Comparison of ENCODE assay signal across 23 cellular contexts in genomic region chr19:41319500-41320184, GRCh38. TPM values are rescaled to one million over a fixed set of nuclear protein-coding genes. Genes with fewer than 3 reads are reported as not detected.
DNase-seq lines count a peak whose midpoint lies in the region; ATAC-seq, FAIRE-seq and TF ChIP-seq lines count a peak whose summit lies in the region.
"Had no signal": no experiment of that assay in that cellular context is flagged by ENCODE, and none has a peak within 500 bp of the region (broad histone marks: within the 10 kb centered on the region; RNA-seq: fewer than 3 reads in every experiment).

No MANE protein-coding gene starts in this region.

- H3K79me2 ChIP-seq in K562 (ENCODE audit: control insufficient read depth, insufficient read depth, low read length), result peaks cover 24% of the 10 kb centered on the region; the same call in 2 of the 3 replicates

- TF ChIP-seq EP300 in K562 (IDR thresholded peaks at IDR 0.05; ENCODE audit: low read length), result no peak

- H3K27ac Mint-ChIP-seq in CD8-positive, alpha-beta T cell, result no peak overlapping the region
- H3K27ac Mint-ChIP-seq: activated CD4-positive, alpha-beta T cell treated with anti-CD3 and anti-CD28 coated beads for 36 hours; GM23338 had no signal

- H3K9me3 ChIP-seq in CD8-positive, alpha-beta T cell (ENCODE audit: low read length), result no peaks in the 10 kb centered on the region
- H3K9me3 ChIP-seq in K562 (replicated peaks; ENCODE audit: control insufficient read depth, insufficient read depth, low read depth, low read length), result no peaks in the 10 kb centered on the region; the same call in 1 of the 2 replicates
- no peaks in the 10 kb centered on the region for H3K9me3 ChIP-seq in mesenchymal stem cell (ENCODE audit: control insufficient read depth, low read length)
- H3K9me3 ChIP-seq: SJCRH30, thyroid gland had no signal

- H3K4me1 Mint-ChIP-seq in CD8-positive, alpha-beta T cell (ENCODE audit: low read depth), result peaks cover 32% of the 10 kb centered on the region

- 89% methylated on average over 18 of the region's 20 CpGs for WGBS in K562 (ENCODE audit: insufficient coverage, low coverage, missing lambda C conversion rate)
- 88% methylated on average over 18 of the region's 20 CpGs for WGBS in mesenchymal stem cell

- BruUV-seq in K562 (replicated peaks; lab: Mats Ljungman, UMichigan), result no TSS peak

- H3K79me1 ChIP-seq in mesenchymal stem cell (replicated peaks; ENCODE audit: low read length, poor library complexity, severe bottlenecking), result peaks cover 11% of the 10 kb centered on the region

- CTCF ChIA-PET in CD8-positive, alpha-beta T cell (lab: Charles Lee), result interaction anchor here (1.2 kb wide), 1 partner anchor 11 kb away, joined by 6 read pairs; no protein-coding TSS in a partner anchor
- CTCF ChIA-PET in K562 (lab: Yijun Ruan, JAX; ENCODE audit: low intra/inter-chr PET ratio), result interaction anchor here (0.6 kb wide), 1 partner anchor 546 kb away, joined by 3 read pairs; no protein-coding TSS in a partner anchor

- peak overlapping the region; percentile 5 for H4K91ac ChIP-seq in mesenchymal stem cell (ENCODE audit: low read length)

- H2AK5ac ChIP-seq in mesenchymal stem cell (ENCODE audit: low read length, severe bottlenecking), result no peak overlapping the region

- in situ Hi-C loops in GM18951 (cut with MboI; ENCODE audit: low sequenced_read_pairs, unreplicated experiment), result no loop called here
- in situ Hi-C loops in K562 (cut with MboI), result loop anchor here (25.0 kb wide), 1 partner anchor 243 kb away; no protein-coding TSS in a partner anchor

- no peak overlapping the region for H3K4me3 Mint-ChIP-seq in CD8-positive, alpha-beta T cell
- H3K4me3 Mint-ChIP-seq: activated CD4-positive, alpha-beta T cell treated with anti-CD3 and anti-CD28 coated beads for 36 hours; GM23338 had no signal

- no peak overlapping the region for H2BK5ac ChIP-seq in mesenchymal stem cell (ENCODE audit: low read depth, low read length, poor library complexity, severe bottlenecking)

- DNase-seq in CD8-positive, alpha-beta T cell, result no peak
- DNase-seq in K562 (ENCODE audit: extremely low read depth in 1 of 4, low spot score in 3 of 4) (no peak), mesenchymal stem cell (no peak), MV-4-11 (lab: John Stamatoyannopoulos, UW) (no peak), HuH-7 (ENCODE audit: low spot score) (no peak)
- DNase-seq in activated CD8-positive, alpha-beta memory T cell treated with anti-CD3 and anti-CD28 coated beads, Interleukin-2, amount 50 U/mL, for 4 hours, result no peak
- DNase-seq: activated CD4-positive, alpha-beta T cell treated with anti-CD3 and anti-CD28 coated beads for 36 hours; aorta; caudate nucleus; DMS79 treated with DMSO at 0.1 percent for 48 hours; dorsolateral prefrontal cortex; hippocampal formation; NCI-H1436; NCI-H510A; SJCRH30; small intestine; stimulated activated naive CD4-positive, alpha-beta T cell treated with Interleukin-2 at 50 U/mL for 16 hours; thyroid gland had no signal

- peaks cover 74% of the 10 kb centered on the region for H3K36me3 Mint-ChIP-seq in CD8-positive, alpha-beta T cell

- H3K27ac ChIP-seq in CD8-positive, alpha-beta T cell (ENCODE audit: low read depth, low read length), result no peak overlapping the region
- H3K27ac ChIP-seq in K562 (ENCODE audit: extremely low read depth, low read depth, low read length) (no peak overlapping the region), mesenchymal stem cell (ENCODE audit: low read length, poor library complexity, severe bottlenecking) (no peak overlapping the region)
- H3K27ac ChIP-seq: epithelial cell of prostate, SJCRH30, thyroid gland had no signal

- H3K9me1 ChIP-seq in K562 (ENCODE audit: control insufficient read depth, insufficient read depth, low read length), result peaks cover 5% of the 10 kb centered on the region

- no peak overlapping the region for H2BK120ac ChIP-seq in mesenchymal stem cell (ENCODE audit: low read depth, low read length)

- no peak overlapping the region for H3K4ac ChIP-seq in mesenchymal stem cell (ENCODE audit: low read depth in 1 of 2, low read length in 2 of 2)

- intact Hi-C loops in CD8-positive, alpha-beta T cell (cut with DNase I, micrococcal nuclease), result loop anchor here in 1 of 2 experiments (10.0 kb wide), 1 partner anchor 115 kb away; the partner anchor contains the start of gene DMAC2
- intact Hi-C loops in K562 (cut with micrococcal nuclease), result loop anchor here (5.0 to 10.0 kb wide), 2 partner anchors 118 to 245 kb away; partner anchors contain the start of gene DMAC2

- POLR2A ChIA-PET in CD8-positive, alpha-beta T cell (lab: Charles Lee), result interaction anchor here (0.6 to 1.9 kb wide), 3 partner anchors 8 to 56 kb away, joined by 3 to 4 read pairs (median 3); partner anchors contain the start of gene HNRNPUL1
- POLR2A ChIA-PET in K562 (lab: Yijun Ruan, JAX), result interaction anchor here (0.7 to 1.0 kb wide), 2 partner anchors 9 to 15 kb away, joined by 3 read pairs; partner anchors contain the start of gene CCDC97

- FAIRE-seq in K562 (lab: Jason Lieb, UNC), result no peak
- FAIRE-seq: islet of Langerhans, small intestine had no signal

- TF ChIP-seq CTCF in CD8-positive, alpha-beta T cell (IDR thresholded peaks at IDR 0.05), result no peak
- TF ChIP-seq CTCF in K562 (IDR thresholded peaks at IDR 0.05 in 2 of 3, conservative IDR thresholded peaks at IDR 0.05 in 1 of 3; ENCODE audit: insufficient read depth in 2 of 3, low read depth in 1 of 3, low read length in 3 of 3), result no peak

- H4K20me1 ChIP-seq in K562 (replicated peaks; ENCODE audit: control insufficient read depth, insufficient read depth, low read length), result peaks cover 6% of the 10 kb centered on the region; the same call in 1 of the 2 replicates

- TF ChIP-seq POLR2A in GM18951 (IDR thresholded peaks at IDR 0.05; ENCODE audit: extremely low read depth, insufficient read depth, insufficient read length), result peak; percentile 14
- 0 out of 2 replicates have a peak, but pooled peaks have one; percentile 19 for TF ChIP-seq POLR2A in K562 (conservative IDR thresholded peaks at IDR 0.05)

- no peak overlapping the region for H2AFZ ChIP-seq in K562 (ENCODE audit: low read depth, low read length)
- H2AFZ ChIP-seq in mesenchymal stem cell (ENCODE audit: low read depth, low read length), result no peak overlapping the region
- H2AFZ ChIP-seq: GM23338 had no signal

- ATAC-seq in CD8-positive, alpha-beta T cell, result peak; percentile 9
- ATAC-seq in K562, result no peak
- ATAC-seq: activated CD4-positive, alpha-beta T cell treated with anti-CD3 and anti-CD28 coated beads for 36 hours; GM23338 had no signal

- H3K14ac ChIP-seq in mesenchymal stem cell (ENCODE audit: low read length in 2 of 2), result no peak overlapping the region

- no peaks in the 10 kb centered on the region for H3K27me3 ChIP-seq in CD8-positive, alpha-beta T cell (ENCODE audit: insufficient read depth, low read length)
- H3K27me3 ChIP-seq in K562 (ENCODE audit: control insufficient read depth in 2 of 2, insufficient read depth in 2 of 2, low read length in 2 of 2), result no peaks in the 10 kb centered on the region
- H3K27me3 ChIP-seq in mesenchymal stem cell (ENCODE audit: control insufficient read depth in 1 of 2, insufficient read depth in 1 of 2, low read length in 2 of 2), result no peaks in the 10 kb centered on the region
- H3K27me3 ChIP-seq: dorsolateral prefrontal cortex, SJCRH30, thyroid gland had no signal

- H2BK15ac ChIP-seq in mesenchymal stem cell (ENCODE audit: low read depth, poor library complexity, severe bottlenecking), result no peak overlapping the region

- H3K4me1 ChIP-seq in CD8-positive, alpha-beta T cell (ENCODE audit: insufficient read depth, low read length), result peaks cover 20% of the 10 kb centered on the region
- H3K4me1 ChIP-seq in K562 (replicated peaks in 1 of 2; ENCODE audit: control insufficient read depth in 2 of 2, insufficient read depth in 2 of 2, low read length in 2 of 2), result peaks cover 33 to 43% of the 10 kb centered on the region in 2 experiments
- H3K4me1 ChIP-seq in mesenchymal stem cell (ENCODE audit: control insufficient read depth, insufficient read depth, low read depth, low read length), result peaks cover 46% of the 10 kb centered on the region

- no peak overlapping the region for H3K18ac ChIP-seq in mesenchymal stem cell (ENCODE audit: low read depth in 1 of 2, low read length in 2 of 2)

- H3K9me3 Mint-ChIP-seq in CD8-positive, alpha-beta T cell, result no peaks in the 10 kb centered on the region

- no peak overlapping the region for H3K4me3 ChIP-seq in CD8-positive, alpha-beta T cell (ENCODE audit: low read depth, low read length)
- H3K4me3 ChIP-seq in K562 (no peak overlapping the region), mesenchymal stem cell (ENCODE audit: insufficient read depth in 1 of 2, low read depth in 1 of 2, low read length in 2 of 2) (no peak overlapping the region)
- H3K4me3 ChIP-seq: dorsolateral prefrontal cortex, GM23338, lung, SJCRH30, thyroid gland had no signal

- no peak overlapping the region for H3K23ac ChIP-seq in mesenchymal stem cell (ENCODE audit: low read length in 2 of 2)

- peaks cover 43% of the 10 kb centered on the region for H3K36me3 ChIP-seq in CD8-positive, alpha-beta T cell (ENCODE audit: insufficient read depth, low read length)
- H3K36me3 ChIP-seq in K562 (ENCODE audit: control insufficient read depth, insufficient read depth, low read length) (peaks cover 81% of the 10 kb centered on the region), mesenchymal stem cell (ENCODE audit: control insufficient read depth in 1 of 2, insufficient read depth in 2 of 2, low read depth in 1 of 2, low read length in 2 of 2) (peaks cover 59 to 61% of the 10 kb centered on the region in 2 experiments)

- H3K9ac ChIP-seq in K562 (ENCODE audit: insufficient read depth in 1 of 2, low read depth in 2 of 2, low read length in 2 of 2) (peak overlapping the region in 1 of 2 experiments; percentile 59; a peak in 2 of 4 replicates), mesenchymal stem cell (ENCODE audit: low read length) (no peak overlapping the region)

- no peak overlapping the region for H2BK12ac ChIP-seq in mesenchymal stem cell (ENCODE audit: low read length in 2 of 2)

- H3K4me2 ChIP-seq in K562 (ENCODE audit: insufficient read depth, low read length), result no peak overlapping the region
- no peak overlapping the region for H3K4me2 ChIP-seq in mesenchymal stem cell (ENCODE audit: low read length, poor library complexity, severe bottlenecking)

- no peak overlapping the region for H4K8ac ChIP-seq in mesenchymal stem cell (ENCODE audit: low read length)

- no peak for TF ChIP-seq RAD21 in K562 (CRISPR knock-in tag; conservative IDR thresholded peaks at IDR 0.05 in 1 of 2, IDR thresholded peaks at IDR 0.05 in 1 of 2)

- H3K27me3 Mint-ChIP-seq in CD8-positive, alpha-beta T cell (ENCODE audit: low read depth), result no peaks in the 10 kb centered on the region
- H3K27me3 Mint-ChIP-seq: activated CD4-positive, alpha-beta T cell treated with anti-CD3 and anti-CD28 coated beads for 36 hours had no signal

RNA-seq across cellular contexts. Expression of gene CCDC97, which starts 9.7 kb away (rescaled TPM):
- 10 to 100 TPM; 32.0 to 33.5 TPM for total RNA-seq in CD8-positive, alpha-beta T cell
- total RNA-seq in K562 (2011; cell fraction: chromatin; rRNA removed; ENCODE audit: low replicate concordance), result 9.7 and 23.9 TPM in 2 replicates
- 14.2 and 16.3 TPM in 2 replicates for total RNA-seq in K562 (2011; cell fraction: nucleolus; rRNA removed)
- 17.3 and 25.1 TPM in 2 replicates for total RNA-seq in K562 (2011; cell fraction: nucleoplasm; rRNA removed)
- total RNA-seq in K562 (2014; rRNA removed) (8.0 and 10.8 TPM in 2 replicates), K562 (2014; rRNA removed; fragmentation: Illumina TruSeq; extraction: Trizol) (2.2 and 3.3 TPM in 2 replicates), K562 (2015; rRNA removed; fragmentation: Illumina TruSeq; extraction: Trizol) (5.5 and 7.0 TPM in 2 replicates), K562 (2021) (16.5 and 18.0 TPM in 2 replicates)
- polyA plus RNA-seq in K562 (2011; rRNA removed) (3.6 and 5.0 TPM in 2 replicates), K562 (2014; fragmentation: Illumina TruSeq; extraction: Trizol) (9.8 and 13.2 TPM in 2 replicates), K562 (2014; fragmentation: Nextera tagmentation; extraction: Ambion mirVana) (under 1 TPM; 0.60 to 0.79 TPM), K562 (2014; rRNA removed) (8.8 and 11.3 TPM in 2 replicates)
- polyA plus RNA-seq in K562 (2011; cell fraction: cytosol; rRNA removed), result 6.2 and 8.2 TPM in 2 replicates
- 4.3 and 6.3 TPM in 2 replicates for polyA plus RNA-seq in K562 (2011; cell fraction: nucleus; rRNA removed)
- polyA plus RNA-seq in K562 (2012), result 10.0 and 27.9 TPM in 2 replicates
- 3.7 and 4.4 TPM in 2 replicates for polyA minus RNA-seq in K562 (2011; rRNA and poly(A)+ RNA removed)
- 3.2 and 4.2 TPM in 2 replicates for polyA minus RNA-seq in K562 (2011; cell fraction: cytosol; rRNA and poly(A)+ RNA removed)
- 6.8 and 8.3 TPM in 2 replicates for polyA minus RNA-seq in K562 (2011; cell fraction: nucleus; rRNA and poly(A)+ RNA removed)
- polyA plus RNA-seq in mesenchymal stem cell (2013, experiment 1 of 2), result 15.9 TPM
- polyA plus RNA-seq in mesenchymal stem cell (2013, experiment 2 of 2), result 16.0 TPM

RNA-seq across cellular contexts. Expression of gene TGFB1, which starts 34.1 kb away (rescaled TPM):
- 100 to 1,000 TPM; 652 to 710 TPM for total RNA-seq in CD8-positive, alpha-beta T cell
- total RNA-seq in K562 (2011; cell fraction: chromatin; rRNA removed; ENCODE audit: low replicate concordance), result 64.3 and 157 TPM in 2 replicates
- 136 and 144 TPM in 2 replicates for total RNA-seq in K562 (2011; cell fraction: nucleolus; rRNA removed)
- total RNA-seq in K562 (2011; cell fraction: nucleoplasm; rRNA removed), result 124 and 158 TPM in 2 replicates
- total RNA-seq in K562 (2014; rRNA removed), result 18.6 and 25.8 TPM in 2 replicates
- total RNA-seq in K562 (2014; rRNA removed; fragmentation: Illumina TruSeq; extraction: Trizol), result 10.4 and 12.3 TPM in 2 replicates
- total RNA-seq in K562 (2015; rRNA removed; fragmentation: Illumina TruSeq; extraction: Trizol), result 14.7 and 17.2 TPM in 2 replicates
- total RNA-seq in K562 (2021), result 131 and 159 TPM in 2 replicates
- polyA plus RNA-seq in K562 (2011; rRNA removed), result 11.8 and 13.4 TPM in 2 replicates
- 15.8 and 29.1 TPM in 2 replicates for polyA plus RNA-seq in K562 (2011; cell fraction: cytosol; rRNA removed)
- 32.7 and 67.7 TPM in 2 replicates for polyA plus RNA-seq in K562 (2011; cell fraction: nucleus; rRNA removed)
- polyA plus RNA-seq in K562 (2012), result 114 and 117 TPM in 2 replicates
- polyA plus RNA-seq in K562 (2014; fragmentation: Illumina TruSeq; extraction: Trizol), result 45.7 and 64.4 TPM in 2 replicates
- polyA plus RNA-seq in K562 (2014; fragmentation: Nextera tagmentation; extraction: Ambion mirVana), result under 1 TPM; 0.24 to 0.77 TPM
- polyA plus RNA-seq in K562 (2014; rRNA removed), result 35.2 and 37.8 TPM in 2 replicates
- 8.5 and 9.4 TPM in 2 replicates for polyA minus RNA-seq in K562 (2011; rRNA and poly(A)+ RNA removed)
- 77.3 and 101 TPM in 2 replicates for polyA minus RNA-seq in K562 (2011; cell fraction: cytosol; rRNA and poly(A)+ RNA removed)
- 19.0 and 20.9 TPM in 2 replicates for polyA minus RNA-seq in K562 (2011; cell fraction: nucleus; rRNA and poly(A)+ RNA removed)
- polyA plus RNA-seq in mesenchymal stem cell (2013, experiment 1 of 2), result 208 TPM
- polyA plus RNA-seq in mesenchymal stem cell (2013, experiment 2 of 2), result 203 TPM

RNA-seq across cellular contexts. Expression of gene B9D2, which starts 44.3 kb away (rescaled TPM):
- 10 to 100 TPM; 19.6 to 25.9 TPM for total RNA-seq in CD8-positive, alpha-beta T cell
- 2.5 and 4.1 TPM in 2 replicates for total RNA-seq in K562 (2011; cell fraction: chromatin; rRNA removed; ENCODE audit: low replicate concordance)
- 2.6 and 4.3 TPM in 2 replicates for total RNA-seq in K562 (2011; cell fraction: nucleolus; rRNA removed)
- total RNA-seq in K562 (2011; cell fraction: nucleoplasm; rRNA removed), result 2.5 and 2.7 TPM in 2 replicates
- total RNA-seq in K562 (2014; rRNA removed) (3.5 and 6.7 TPM in 2 replicates), K562 (2014; rRNA removed; fragmentation: Illumina TruSeq; extraction: Trizol) (0.54 and 1.6 TPM in 2 replicates), K562 (2015; rRNA removed; fragmentation: Illumina TruSeq; extraction: Trizol) (5.2 and 5.5 TPM in 2 replicates), K562 (2021) (6.0 and 6.9 TPM in 2 replicates)
- polyA plus RNA-seq in K562 (2011; rRNA removed) (2.8 and 5.8 TPM in 2 replicates), K562 (2014; fragmentation: Illumina TruSeq; extraction: Trizol) (2.2 and 3.4 TPM in 2 replicates), K562 (2014; fragmentation: Nextera tagmentation; extraction: Ambion mirVana) (1 to 10 TPM in 1 of 2 experiments, under 1 TPM in 1; 0.83 to 1.4 TPM), K562 (2014; rRNA removed) (3.4 and 3.5 TPM in 2 replicates)
- polyA plus RNA-seq in K562 (2011; cell fraction: cytosol; rRNA removed), result 5.3 and 10.7 TPM in 2 replicates
- 5.0 and 5.1 TPM in 2 replicates for polyA plus RNA-seq in K562 (2011; cell fraction: nucleus; rRNA removed)
- polyA plus RNA-seq in K562 (2012), result 9.2 and 11.3 TPM in 2 replicates
- polyA minus RNA-seq in K562 (2011; rRNA and poly(A)+ RNA removed), result 0.69 and 0.84 TPM in 2 replicates
- polyA minus RNA-seq in K562 (2011; cell fraction: cytosol; rRNA and poly(A)+ RNA removed), result 2.3 and 2.5 TPM in 2 replicates
- polyA minus RNA-seq in K562 (2011; cell fraction: nucleus; rRNA and poly(A)+ RNA removed), result 1.9 and 2.3 TPM in 2 replicates
- polyA plus RNA-seq in mesenchymal stem cell (2013, experiment 1 of 2), result 4.2 TPM
- polyA plus RNA-seq in mesenchymal stem cell (2013, experiment 2 of 2), result 4.5 TPM

RNA-seq across cellular contexts. Expression of gene HNRNPUL1, which starts 55.5 kb away (rescaled TPM):
- total RNA-seq in CD8-positive, alpha-beta T cell, result 100 to 1,000 TPM; 416 to 448 TPM
- 232 and 237 TPM in 2 replicates for total RNA-seq in K562 (2011; cell fraction: chromatin; rRNA removed; ENCODE audit: low replicate concordance)
- 95.1 and 105 TPM in 2 replicates for total RNA-seq in K562 (2011; cell fraction: nucleolus; rRNA removed)
- total RNA-seq in K562 (2011; cell fraction: nucleoplasm; rRNA removed), result 117 and 149 TPM in 2 replicates
- total RNA-seq in K562 (2014; rRNA removed) (85.0 and 99.3 TPM in 2 replicates), K562 (2014; rRNA removed; fragmentation: Illumina TruSeq; extraction: Trizol) (69.9 and 78.2 TPM in 2 replicates), K562 (2015; rRNA removed; fragmentation: Illumina TruSeq; extraction: Trizol) (85.9 and 88.7 TPM in 2 replicates), K562 (2021) (196 and 211 TPM in 2 replicates)
- polyA plus RNA-seq in K562 (2011; rRNA removed) (39.2 and 59.3 TPM in 2 replicates), K562 (2014; fragmentation: Illumina TruSeq; extraction: Trizol) (138 and 160 TPM in 2 replicates), K562 (2014; fragmentation: Nextera tagmentation; extraction: Ambion mirVana) (1 to 10 TPM; 7.3 to 9.4 TPM), K562 (2014; rRNA removed) (93.8 and 107 TPM in 2 replicates)
- 36.1 and 60.0 TPM in 2 replicates for polyA plus RNA-seq in K562 (2011; cell fraction: cytosol; rRNA removed)
- polyA plus RNA-seq in K562 (2011; cell fraction: nucleus; rRNA removed), result 43.7 and 55.9 TPM in 2 replicates
- 121 and 132 TPM in 2 replicates for polyA plus RNA-seq in K562 (2012)
- 53.3 and 64.4 TPM in 2 replicates for polyA minus RNA-seq in K562 (2011; rRNA and poly(A)+ RNA removed)
- 50.4 and 56.1 TPM in 2 replicates for polyA minus RNA-seq in K562 (2011; cell fraction: cytosol; rRNA and poly(A)+ RNA removed)
- polyA minus RNA-seq in K562 (2011; cell fraction: nucleus; rRNA and poly(A)+ RNA removed), result 40.3 and 68.6 TPM in 2 replicates
- 178 TPM for polyA plus RNA-seq in mesenchymal stem cell (2013, experiment 1 of 2)
- polyA plus RNA-seq in mesenchymal stem cell (2013, experiment 2 of 2), result 179 TPM

RNA-seq across cellular contexts. Expression of gene TMEM91, which starts 56.7 kb away (rescaled TPM):
- 1 to 10 TPM; 7.8 to 9.7 TPM for total RNA-seq in CD8-positive, alpha-beta T cell
- 24.4 and 50.0 TPM in 2 replicates for total RNA-seq in K562 (2011; cell fraction: chromatin; rRNA removed; ENCODE audit: low replicate concordance)
- 29.5 and 29.9 TPM in 2 replicates for total RNA-seq in K562 (2011; cell fraction: nucleolus; rRNA removed)
- total RNA-seq in K562 (2011; cell fraction: nucleoplasm; rRNA removed), result 34.4 and 41.6 TPM in 2 replicates
- total RNA-seq in K562 (2014; rRNA removed) (2.8 and 4.3 TPM in 2 replicates), K562 (2014; rRNA removed; fragmentation: Illumina TruSeq; extraction: Trizol) (1.5 and 1.6 TPM in 2 replicates), K562 (2015; rRNA removed; fragmentation: Illumina TruSeq; extraction: Trizol) (1.7 and 1.8 TPM in 2 replicates), K562 (2021) (2.3 and 2.7 TPM in 2 replicates)
- polyA plus RNA-seq in K562 (2011; rRNA removed) (3.0 and 3.9 TPM in 2 replicates), K562 (2014; fragmentation: Illumina TruSeq; extraction: Trizol) (3.0 and 3.1 TPM in 2 replicates), K562 (2014; fragmentation: Nextera tagmentation; extraction: Ambion mirVana) (1 to 10 TPM; 1.2 to 1.8 TPM), K562 (2014; rRNA removed) (3.1 and 5.2 TPM in 2 replicates)
- 2.3 and 3.1 TPM in 2 replicates for polyA plus RNA-seq in K562 (2011; cell fraction: cytosol; rRNA removed)
- polyA plus RNA-seq in K562 (2011; cell fraction: nucleus; rRNA removed), result 18.6 and 23.2 TPM in 2 replicates
- 2.8 and 6.9 TPM in 2 replicates for polyA plus RNA-seq in K562 (2012)
- 1.9 and 2.4 TPM in 2 replicates for polyA minus RNA-seq in K562 (2011; rRNA and poly(A)+ RNA removed)
- 2.0 and 3.7 TPM in 2 replicates for polyA minus RNA-seq in K562 (2011; cell fraction: cytosol; rRNA and poly(A)+ RNA removed)
- polyA minus RNA-seq in K562 (2011; cell fraction: nucleus; rRNA and poly(A)+ RNA removed), result 5.4 and 6.3 TPM in 2 replicates
- 6.4 TPM for polyA plus RNA-seq in mesenchymal stem cell (2013, experiment 1 of 2)
- 6.8 TPM for polyA plus RNA-seq in mesenchymal stem cell (2013, experiment 2 of 2)

Comparison
In these comparisons a context has a peak if more than half of its experiments do, and no peak if none do; other contexts are left out.
1. RNA of gene TGFB1, which starts 34.1 kb away (total RNA-seq): 652 to 710 TPM in CD8-positive, alpha-beta T cell; 10.4 to 159 TPM in K562; every median in the first group is over 4 times any median in the second.